ENCODE assay signal across 1 cellular context in genomic region chr4:123556526-123556925, GRCh38.
TF ChIP-seq lines count a peak whose summit lies in the region.

No MANE protein-coding gene starts in this region.

TF ChIP-seq in HepG2, 621 proteins besides CTCF, POLR2A, EP300 and RAD21 (continued from another document):
- TF ChIP-seq, protein P1, sequence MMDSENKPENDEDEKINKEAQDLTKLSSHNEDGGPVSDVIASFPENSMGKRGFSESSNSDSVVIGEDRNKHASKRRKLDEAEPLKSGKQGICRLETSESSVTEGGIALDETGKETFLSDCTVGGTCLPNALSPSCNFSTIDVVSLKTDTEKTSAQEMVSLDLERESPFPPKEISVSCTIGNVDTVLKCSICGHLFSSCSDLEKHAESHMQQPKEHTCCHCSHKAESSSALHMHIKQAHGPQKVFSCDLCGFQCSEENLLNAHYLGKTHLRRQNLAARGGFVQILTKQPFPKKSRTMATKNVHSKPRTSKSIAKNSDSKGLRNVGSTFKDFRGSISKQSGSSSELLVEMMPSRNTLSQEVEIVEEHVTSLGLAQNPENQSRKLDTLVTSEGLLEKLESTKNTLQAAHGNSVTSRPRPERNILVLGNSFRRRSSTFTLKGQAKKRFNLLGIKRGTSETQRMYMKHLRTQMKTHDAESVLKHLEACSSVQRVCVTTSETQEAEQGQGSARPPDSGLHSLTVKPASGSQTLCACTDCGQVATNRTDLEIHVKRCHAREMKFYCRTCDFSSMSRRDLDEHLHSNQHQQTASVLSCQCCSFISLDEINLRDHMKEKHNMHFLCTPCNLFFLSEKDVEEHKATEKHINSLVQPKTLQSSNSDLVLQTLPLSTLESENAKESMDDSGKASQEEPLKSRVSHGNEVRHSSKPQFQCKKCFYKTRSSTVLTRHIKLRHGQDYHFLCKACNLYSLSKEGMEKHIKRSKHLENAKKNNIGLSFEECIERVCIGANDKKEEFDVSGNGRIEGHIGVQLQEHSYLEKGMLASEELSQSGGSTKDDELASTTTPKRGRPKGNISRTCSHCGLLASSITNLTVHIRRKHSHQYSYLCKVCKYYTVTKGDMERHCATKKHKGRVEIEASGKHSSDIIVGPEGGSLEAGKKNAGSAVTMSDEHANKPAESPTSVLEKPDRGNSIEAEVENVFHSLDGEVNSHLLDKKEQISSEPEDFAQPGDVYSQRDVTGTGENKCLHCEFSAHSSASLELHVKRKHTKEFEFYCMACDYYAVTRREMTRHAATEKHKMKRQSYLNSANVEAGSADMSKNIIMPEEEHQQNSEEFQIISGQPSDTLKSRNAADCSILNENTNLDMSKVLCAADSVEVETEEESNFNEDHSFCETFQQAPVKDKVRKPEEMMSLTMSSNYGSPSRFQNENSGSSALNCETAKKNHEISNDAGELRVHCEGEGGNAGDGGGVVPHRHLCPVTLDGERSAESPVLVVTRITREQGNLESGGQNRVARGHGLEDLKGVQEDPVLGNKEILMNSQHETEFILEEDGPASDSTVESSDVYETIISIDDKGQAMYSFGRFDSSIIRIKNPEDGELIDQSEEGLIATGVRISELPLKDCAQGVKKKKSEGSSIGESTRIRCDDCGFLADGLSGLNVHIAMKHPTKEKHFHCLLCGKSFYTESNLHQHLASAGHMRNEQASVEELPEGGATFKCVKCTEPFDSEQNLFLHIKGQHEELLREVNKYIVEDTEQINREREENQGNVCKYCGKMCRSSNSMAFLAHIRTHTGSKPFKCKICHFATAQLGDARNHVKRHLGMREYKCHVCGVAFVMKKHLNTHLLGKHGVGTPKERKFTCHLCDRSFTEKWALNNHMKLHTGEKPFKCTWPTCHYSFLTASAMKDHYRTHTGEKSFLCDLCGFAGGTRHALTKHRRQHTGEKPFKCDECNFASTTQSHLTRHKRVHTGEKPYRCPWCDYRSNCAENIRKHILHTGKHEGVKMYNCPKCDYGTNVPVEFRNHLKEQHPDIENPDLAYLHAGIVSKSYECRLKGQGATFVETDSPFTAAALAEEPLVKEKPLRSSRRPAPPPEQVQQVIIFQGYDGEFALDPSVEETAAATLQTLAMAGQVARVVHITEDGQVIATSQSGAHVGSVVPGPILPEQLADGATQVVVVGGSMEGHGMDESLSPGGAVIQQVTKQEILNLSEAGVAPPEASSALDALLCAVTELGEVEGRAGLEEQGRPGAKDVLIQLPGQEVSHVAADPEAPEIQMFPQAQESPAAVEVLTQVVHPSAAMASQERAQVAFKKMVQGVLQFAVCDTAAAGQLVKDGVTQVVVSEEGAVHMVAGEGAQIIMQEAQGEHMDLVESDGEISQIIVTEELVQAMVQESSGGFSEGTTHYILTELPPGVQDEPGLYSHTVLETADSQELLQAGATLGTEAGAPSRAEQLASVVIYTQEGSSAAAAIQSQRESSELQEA (CRISPR knock-in tag; IDR thresholded peaks at IDR 0.05; ENCODE audit: not compliant biosample characterization), result no peak
- TF ChIP-seq POGZ (CRISPR knock-in tag; IDR thresholded peaks at IDR 0.05), result peak; percentile 21; the same call in 1 of the 2 replicates
- TF ChIP-seq FOXK1 (CRISPR knock-in tag; IDR thresholded peaks at IDR 0.05; ENCODE audit: borderline replicate concordance, low read depth), result no peak
- no peak for TF ChIP-seq ZNF563 (CRISPR knock-in tag; IDR thresholded peaks at IDR 0.05)
- no peak for TF ChIP-seq GTF3A (CRISPR knock-in tag; conservative IDR thresholded peaks at IDR 0.05)
- TF ChIP-seq TAF15 (IDR thresholded peaks at IDR 0.05; ENCODE audit: low read depth, low read length, poor library complexity, severe bottlenecking), result no peak
- peak; percentile 27; the same call in 1 of the 2 replicates for TF ChIP-seq ZNF768 (CRISPR knock-in tag; IDR thresholded peaks at IDR 0.05)
- no peak for TF ChIP-seq NFE2 (CRISPR knock-in tag; IDR thresholded peaks at IDR 0.05)
- no peak for TF ChIP-seq HMG20A (CRISPR knock-in tag; IDR thresholded peaks at IDR 0.05; ENCODE audit: borderline replicate concordance)
TF ChIP-seq in HepG2: peak in this region for 2.
